In the genomic region with DNA sequence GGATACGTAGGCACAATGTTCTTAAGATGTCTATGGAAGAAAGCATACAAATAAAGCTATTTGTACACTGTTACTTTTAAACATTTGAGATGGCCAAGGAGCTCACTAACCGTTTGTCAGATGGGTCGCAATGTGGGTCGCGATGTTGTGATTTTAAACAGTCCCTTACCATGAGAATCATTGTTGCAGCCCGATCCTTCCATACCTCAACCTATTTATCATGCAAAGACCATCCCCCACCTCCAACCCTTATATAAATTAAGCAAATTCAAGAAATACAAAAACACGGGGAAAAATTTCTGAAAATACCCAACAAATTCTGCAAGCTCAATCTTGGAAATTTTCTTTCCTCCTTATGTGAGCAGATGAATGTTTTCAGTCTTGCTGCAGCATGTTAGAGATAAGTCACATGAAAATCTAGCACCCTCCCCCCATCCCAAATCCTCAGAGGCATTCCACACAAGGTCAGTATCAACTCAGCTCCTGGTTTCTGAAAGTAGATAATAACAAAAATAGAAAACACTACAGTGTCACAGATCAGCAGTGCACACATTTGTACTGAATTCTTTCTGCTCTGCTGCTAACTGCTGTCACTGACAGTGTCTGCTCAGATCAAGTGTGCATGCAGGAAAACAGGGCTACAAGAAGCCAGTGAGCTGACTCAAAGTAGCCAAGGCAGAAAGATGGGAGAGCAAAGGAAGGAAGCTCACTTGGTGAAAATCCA, we compare ENCODE assay signal across 10 cellular contexts.
DNase-seq lines count a peak whose midpoint lies in the region; ATAC-seq and TF ChIP-seq lines count a peak whose summit lies in the region.
"Had no signal": no experiment of that assay in that cellular context is flagged by ENCODE, and none has a peak within 500 bp of the region (broad histone marks: within the 10 kb centered on the region; RNA-seq: fewer than 3 reads in every experiment).

No MANE protein-coding gene starts in this region.

- ATAC-seq in HG02798 (IDR thresholded peaks at IDR 0.05; ENCODE audit: poor library complexity, unreplicated experiment), result no peak
- ATAC-seq: naive thymus-derived CD8-positive, alpha-beta T cell had no signal

- DNase-seq in CD8-positive, alpha-beta memory T cell, result no peak
- DNase-seq in OCI-M2 (lab: John Stamatoyannopoulos, UW; ENCODE audit: unreplicated experiment), result peak; percentile 36
- DNase-seq in fibroblast of lung (ENCODE audit: low read depth in 2 of 2), result peak; percentile 25 to 35
- no peak for DNase-seq in stimulated activated naive CD4-positive, alpha-beta T cell (lab: John Stamatoyannopoulos, UW)
- no peak for DNase-seq in A172 (ENCODE audit: low spot score)
- no peak for DNase-seq in cerebellar nuclear complex (lab: John Stamatoyannopoulos, UW)
- DNase-seq: DMS79; naive thymus-derived CD8-positive, alpha-beta T cell had no signal

- peaks cover 33 to 58% (median 50%) of the 10 kb centered on the region in 3 donors for H3K4me1 Mint-ChIP-seq in CD8-positive, alpha-beta memory T cell
- peaks cover 32% of the 10 kb centered on the region for H3K4me1 Mint-ChIP-seq in nephron

- peaks cover 20 to 80% (median 48%) of the 10 kb centered on the region in 3 donors for H3K36me3 Mint-ChIP-seq in CD8-positive, alpha-beta memory T cell
- H3K36me3 Mint-ChIP-seq in nephron (ENCODE audit: low read depth), result peaks cover 32% of the 10 kb centered on the region

- no peaks in the 10 kb centered on the region for H3K27me3 ChIP-seq in CD8-positive, alpha-beta memory T cell (ENCODE audit: insufficient read depth, low read length, poor library complexity, severe bottlenecking)
- no peaks in the 10 kb centered on the region for H3K27me3 ChIP-seq in fibroblast of lung (ENCODE audit: control insufficient read depth, insufficient read depth, low read length)

- CTCF ChIA-PET in CD8-positive, alpha-beta memory T cell (lab: Charles Lee), result interaction anchor here (1.0 kb wide), 1 partner anchor 15 kb away, joined by 4 read pairs; no protein-coding TSS in a partner anchor

- peak overlapping the region; percentile 38 for H3K27ac ChIP-seq in CD8-positive, alpha-beta memory T cell (ENCODE audit: low read depth, low read length)
- H3K27ac ChIP-seq in fibroblast of lung (ENCODE audit: insufficient read depth, low read length), result no peak overlapping the region

- H2AFZ ChIP-seq in fibroblast of lung (ENCODE audit: low read length), result no peak overlapping the region

- POLR2A ChIA-PET in CD8-positive, alpha-beta memory T cell (lab: Charles Lee), result no interaction called here

- H3K27me3 Mint-ChIP-seq in CD8-positive, alpha-beta memory T cell, result no peaks in the 10 kb centered on the region
- H3K27me3 Mint-ChIP-seq in nephron (ENCODE audit: low read depth), result no peaks in the 10 kb centered on the region
- H3K27me3 Mint-ChIP-seq: naive thymus-derived CD8-positive, alpha-beta T cell had no signal

- H3K4me3 ChIP-seq in CD8-positive, alpha-beta memory T cell (ENCODE audit: low read length), result no peak overlapping the region
- peak overlapping the region in 2 of 4 experiments; percentile 20 to 80 for H3K4me3 ChIP-seq in fibroblast of lung (replicated peaks in 1 of 4; ENCODE audit: control extremely low read depth in 1 of 4, insufficient read depth in 1 of 4, low read depth in 3 of 4, low read length in 4 of 4)

- no peaks in the 10 kb centered on the region for H4K20me1 ChIP-seq in fibroblast of lung (ENCODE audit: control insufficient read depth, extremely low read depth, insufficient read depth, low read length)

- peaks cover 4 to 11% (median 6%) of the 10 kb centered on the region in 5 donors for H3K9me3 Mint-ChIP-seq in CD8-positive, alpha-beta memory T cell
- H3K9me3 Mint-ChIP-seq in nephron, result no peaks in the 10 kb centered on the region

- no peaks in the 10 kb centered on the region for H3K9me3 ChIP-seq in CD8-positive, alpha-beta memory T cell (ENCODE audit: low read length)
- no peaks in the 10 kb centered on the region for H3K9me3 ChIP-seq in fibroblast of lung (ENCODE audit: control insufficient read depth, insufficient read depth, low read depth, low read length)

- TF ChIP-seq CTCF in fibroblast of lung (conservative IDR thresholded peaks at IDR 0.05 in 1 of 2, IDR thresholded peaks at IDR 0.05 in 1 of 2; ENCODE audit: low read depth in 1 of 2, low read length in 2 of 2) (no peak), nephron (IDR thresholded peaks at IDR 0.05; ENCODE audit: unreplicated experiment in 3 of 3) (no peak)

- H3K4me3 Mint-ChIP-seq in CD8-positive, alpha-beta memory T cell, result no peak overlapping the region
- peak overlapping the region in 2 of 3 experiments; percentile 2 to 25 for H3K4me3 Mint-ChIP-seq in nephron
- H3K4me3 Mint-ChIP-seq: naive thymus-derived CD8-positive, alpha-beta T cell had no signal

- H3K4me2 ChIP-seq in fibroblast of lung (ENCODE audit: extremely low read depth, insufficient read depth, low read length), result peak overlapping the region; percentile 75

- no peaks in the 10 kb centered on the region for H3K4me1 ChIP-seq in CD8-positive, alpha-beta memory T cell (ENCODE audit: insufficient read depth, low read length)
- peaks cover 2% of the 10 kb centered on the region for H3K4me1 ChIP-seq in fibroblast of lung (ENCODE audit: control insufficient read depth, extremely low read depth, insufficient read depth, low read length)

- peak overlapping the region in 4 of 8 donors; percentile 35 to 70 (median 46) for H3K27ac Mint-ChIP-seq in CD8-positive, alpha-beta memory T cell
- peak overlapping the region; percentile 67 to 85 (median 72) for H3K27ac Mint-ChIP-seq in nephron

- no peak overlapping the region for H3K9ac ChIP-seq in fibroblast of lung (ENCODE audit: insufficient read depth, low read length)

- no peaks in the 10 kb centered on the region for H3K79me2 ChIP-seq in fibroblast of lung (ENCODE audit: control insufficient read depth, insufficient read depth, low read length)

- peaks cover 17% of the 10 kb centered on the region for H3K36me3 ChIP-seq in CD8-positive, alpha-beta memory T cell (ENCODE audit: insufficient read depth, low read length)
- no peaks in the 10 kb centered on the region for H3K36me3 ChIP-seq in fibroblast of lung (ENCODE audit: control insufficient read depth, insufficient read depth, low read length)

Comparison
In these comparisons a context has a peak if more than half of its experiments do, and no peak if none do; other contexts are left out.
1. DNase-seq: peak in OCI-M2 (single experiment) and fibroblast of lung (2 of 2); none in CD8-positive, alpha-beta memory T cell (0 of 5), stimulated activated naive CD4-positive, alpha-beta T cell (0 of 6), A172 (single experiment) and cerebellar nuclear complex (0 of 2).
2. H3K4me3 Mint-ChIP-seq: peak in nephron (2 of 3); none in CD8-positive, alpha-beta memory T cell (0 of 7).